Comparison of ENCODE assay signal across 11 cellular contexts in the genomic region with DNA sequence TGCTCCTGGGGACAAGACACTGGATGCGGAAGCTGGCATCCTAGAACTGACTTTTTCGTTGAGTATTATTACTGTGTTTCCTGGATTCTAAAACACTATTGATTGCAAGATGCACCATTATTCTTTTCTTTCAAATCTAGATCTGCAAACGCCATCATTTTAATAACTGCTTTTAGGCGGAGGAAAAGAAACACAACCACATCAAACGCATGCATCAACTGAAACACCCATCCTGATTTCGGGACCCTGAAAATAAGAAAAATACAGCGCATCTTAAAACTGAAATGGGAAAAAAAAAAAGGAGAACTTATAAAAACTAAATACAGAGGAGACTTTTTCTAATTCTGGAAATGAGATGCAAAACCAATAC.
DNase-seq lines count a peak whose midpoint lies in the region; ATAC-seq and TF ChIP-seq lines count a peak whose summit lies in the region.
"Had no signal": no experiment of that assay in that cellular context is flagged by ENCODE, and none has a peak within 500 bp of the region (broad histone marks: within the 10 kb centered on the region; RNA-seq: fewer than 3 reads in every experiment).

No MANE protein-coding gene starts in this region.

- peak overlapping the region; percentile 51 to 68 for H2BK12ac ChIP-seq in mesenchymal stem cell (ENCODE audit: low read length in 2 of 2)

- no peaks in the 10 kb centered on the region for H3K9me3 ChIP-seq in CD4-positive, alpha-beta T cell (ENCODE audit: control insufficient read depth, low read length)
- H3K9me3 ChIP-seq in mesenchymal stem cell (ENCODE audit: control insufficient read depth, low read length) (no peaks in the 10 kb centered on the region), prostate gland (no peaks in the 10 kb centered on the region)
- H3K9me3 ChIP-seq: mucosa of descending colon, psoas muscle had no signal

- ATAC-seq in CD4-positive, alpha-beta T cell (ENCODE audit: poor library complexity) = no peak
- ATAC-seq: psoas muscle had no signal

- CTCF ChIA-PET in CD4-positive, alpha-beta T cell (lab: Charles Lee) = interaction anchor here (1.1 kb wide), 1 partner anchor 206 kb away, joined by 3 read pairs; the partner anchor contains the start of gene FUT8

- H3K27ac ChIP-seq in CD4-positive, alpha-beta T cell (ENCODE audit: low read depth, low read length) = peak overlapping the region; percentile 26
- H3K27ac ChIP-seq in VCaP = peak overlapping the region; percentile 28; the same call in 1 of the 2 replicates
- no peak overlapping the region for H3K27ac ChIP-seq in mesenchymal stem cell (ENCODE audit: low read length, poor library complexity, severe bottlenecking)
- no peak overlapping the region for H3K27ac ChIP-seq in prostate gland
- H3K27ac ChIP-seq: psoas muscle had no signal

- no peak overlapping the region for H2BK15ac ChIP-seq in mesenchymal stem cell (ENCODE audit: low read depth, poor library complexity, severe bottlenecking)

- peaks cover 3% of the 10 kb centered on the region for H3K9me3 Mint-ChIP-seq in CD4-positive, alpha-beta T cell

- H3K36me3 Mint-ChIP-seq in CD4-positive, alpha-beta T cell (ENCODE audit: low read depth) = no peaks in the 10 kb centered on the region

- POLR2A ChIA-PET in CD4-positive, alpha-beta T cell (lab: Charles Lee) = interaction anchor here (0.5 to 2.4 kb wide), 5 partner anchors 24 to 609 kb away, joined by 3 to 18 read pairs (median 3); partner anchors contain the start of genes FUT8 and MAX

- peak overlapping the region in 1 of 2 experiments; percentile 18 for H3K18ac ChIP-seq in mesenchymal stem cell (ENCODE audit: low read depth in 1 of 2, low read length in 2 of 2)

- no peak overlapping the region for H3K23ac ChIP-seq in mesenchymal stem cell (ENCODE audit: low read length in 2 of 2)

- peak overlapping the region; percentile 23 for H3K4me2 ChIP-seq in mesenchymal stem cell (ENCODE audit: low read length, poor library complexity, severe bottlenecking)

- peak overlapping the region; percentile 86 for H3K27ac Mint-ChIP-seq in CD4-positive, alpha-beta T cell

- H3K4me1 Mint-ChIP-seq in CD4-positive, alpha-beta T cell (ENCODE audit: low read depth) = peaks cover 55% of the 10 kb centered on the region

- DNase-seq in CD4-positive, alpha-beta T cell = no peak
- DNase-seq in GM12865 (ENCODE audit: low read depth) (no peak), mesenchymal stem cell (no peak), AG08396 (ENCODE audit: low spot score) (no peak), prostate gland (ENCODE audit: low spot score) (no peak), SKM-1 (lab: John Stamatoyannopoulos, UW; ENCODE audit: unreplicated experiment) (no peak)
- DNase-seq: NK-92 treated with Interleukin-12 subunit alpha and Interleukin-12 subunit beta, amount 100 ng/mL, for 24 hours; psoas muscle; SHP77 treated with DMSO at 0.1 percent for 48 hours had no signal

- intact Hi-C loops in CD4-positive, alpha-beta T cell (cut with DNase I, micrococcal nuclease) = no loop called here
- intact Hi-C loops in prostate gland (cut with DNase I) = no loop called here

- H2AFZ ChIP-seq in mesenchymal stem cell (ENCODE audit: low read depth, low read length) = peak overlapping the region; percentile 2

- no peak overlapping the region for H2AK5ac ChIP-seq in mesenchymal stem cell (ENCODE audit: low read length, severe bottlenecking)

- H3K79me1 ChIP-seq in mesenchymal stem cell (replicated peaks; ENCODE audit: low read length, poor library complexity, severe bottlenecking) = no peaks in the 10 kb centered on the region

- WGBS in mesenchymal stem cell = 99% methylated on average over 4 of the region's 7 CpGs
- 88% methylated on average over 7 of the region's 7 CpGs for WGBS in prostate gland

- H3K36me3 ChIP-seq in mesenchymal stem cell (ENCODE audit: control insufficient read depth in 1 of 2, insufficient read depth in 2 of 2, low read depth in 1 of 2, low read length in 2 of 2) = no peaks in the 10 kb centered on the region
- no peaks in the 10 kb centered on the region for H3K36me3 ChIP-seq in prostate gland

- H3K4me1 ChIP-seq in mesenchymal stem cell (ENCODE audit: control insufficient read depth, insufficient read depth, low read depth, low read length) (peaks cover 9% of the 10 kb centered on the region), prostate gland (replicated peaks) (no peaks in the 10 kb centered on the region)
- H3K4me1 ChIP-seq: psoas muscle had no signal

- peak overlapping the region; percentile 17 for H3K4me3 ChIP-seq in GM12865 (ENCODE audit: low read depth, low read length)
- no peak overlapping the region for H3K4me3 ChIP-seq in mesenchymal stem cell (ENCODE audit: insufficient read depth in 1 of 2, low read depth in 1 of 2, low read length in 2 of 2)
- no peak overlapping the region for H3K4me3 ChIP-seq in prostate gland
- H3K4me3 ChIP-seq: mucosa of descending colon, psoas muscle had no signal

- no peak for TF ChIP-seq CTCF in CD4-positive, alpha-beta T cell (IDR thresholded peaks at IDR 0.05)
- TF ChIP-seq CTCF in GM12865 (IDR thresholded peaks at IDR 0.05; ENCODE audit: insufficient read depth, low read depth, low read length, missing control alignments) (no peak), VCaP (conservative IDR thresholded peaks at IDR 0.05) (no peak), prostate gland (IDR thresholded peaks at IDR 0.05) (no peak)

- H4K8ac ChIP-seq in mesenchymal stem cell (ENCODE audit: low read length) = no peak overlapping the region

- H2BK120ac ChIP-seq in mesenchymal stem cell (ENCODE audit: low read depth, low read length) = no peak overlapping the region

- peak overlapping the region in 1 of 2 experiments; percentile 80 for H3K14ac ChIP-seq in mesenchymal stem cell (ENCODE audit: low read length in 2 of 2)

- H3K9ac ChIP-seq in mesenchymal stem cell (ENCODE audit: low read length) = no peak overlapping the region

- H4K91ac ChIP-seq in mesenchymal stem cell (ENCODE audit: low read length) = no peak overlapping the region

- H3K4ac ChIP-seq in mesenchymal stem cell (ENCODE audit: low read depth in 1 of 2, low read length in 2 of 2) = no peak overlapping the region

- H3K27me3 Mint-ChIP-seq in CD4-positive, alpha-beta T cell = no peaks in the 10 kb centered on the region

- TF ChIP-seq POLR2A in prostate gland (IDR thresholded peaks at IDR 0.05) = no peak

- peak overlapping the region; percentile 83 for H3K4me3 Mint-ChIP-seq in CD4-positive, alpha-beta T cell

- H3K27me3 ChIP-seq in CD4-positive, alpha-beta T cell (ENCODE audit: control insufficient read depth, insufficient read depth, low read length) = no peaks in the 10 kb centered on the region
- no peaks in the 10 kb centered on the region for H3K27me3 ChIP-seq in mesenchymal stem cell (ENCODE audit: control insufficient read depth in 1 of 2, insufficient read depth in 1 of 2, low read length in 2 of 2)
- H3K27me3 ChIP-seq in prostate gland (replicated peaks; ENCODE audit: insufficient read depth) = no peaks in the 10 kb centered on the region

- H2BK5ac ChIP-seq in mesenchymal stem cell (ENCODE audit: low read depth, low read length, poor library complexity, severe bottlenecking) = no peak overlapping the region

Comparison
In these comparisons a context has a peak if more than half of its experiments do, and no peak if none do; other contexts are left out.
1. H3K27ac ChIP-seq: peak in CD4-positive, alpha-beta T cell (single experiment) and VCaP (single experiment); none in mesenchymal stem cell (single experiment) and prostate gland (0 of 2).